ENCODE assay signal across 12 cellular contexts in genomic region chr3:3201584-3201983, GRCh38. TPM values are rescaled to one million over a fixed set of nuclear protein-coding genes. Genes with fewer than 3 reads are reported as not detected.
A peak's percentile ranks its signal among the peaks of the same experiment; 100 is the strongest.
DNase-seq lines count a peak whose midpoint lies in the region; ATAC-seq and TF ChIP-seq lines count a peak whose summit lies in the region.
"Had no signal": no experiment of that assay in that cellular context is flagged by ENCODE, and none has a peak within 500 bp of the region (broad histone marks: within the 10 kb centered on the region; RNA-seq: fewer than 3 reads in every experiment).

No MANE protein-coding gene starts in this region.

- in situ Hi-C loops in GM13977 (cut with MboI; ENCODE audit: low pct_unique_long_range_greater_than_20kb, low sequenced_read_pairs, unreplicated experiment) = loop anchor here (25.0 kb wide), 1 partner anchor 811 kb away; no protein-coding TSS in a partner anchor

- no peak overlapping the region for H3K4me3 ChIP-seq in breast epithelium

- H3K4me1 ChIP-seq in breast epithelium = no peaks in the 10 kb centered on the region

- H3K4me3 Mint-ChIP-seq in activated B cell treated with CpG ODN at 0.5 μM for 24 hours (peak overlapping the region; percentile 5), mesothelial cell of epicardium (no peak overlapping the region)

- peak; percentile 88 for ATAC-seq in GM19463 (IDR thresholded peaks at IDR 0.05; ENCODE audit: unreplicated experiment)
- peak; percentile 86 for ATAC-seq in HG02973 (IDR thresholded peaks at IDR 0.05; ENCODE audit: unreplicated experiment)
- no peak for ATAC-seq in activated B cell treated with CpG ODN at 0.5 μM for 24 hours (ENCODE audit: low read depth)
- ATAC-seq: esophagus mucosa, Panc1 had no signal

- no peak overlapping the region for H3K27ac ChIP-seq in breast epithelium
- H3K27ac ChIP-seq: C4-2B had no signal

- TF ChIP-seq POLR2A in breast epithelium (IDR thresholded peaks at IDR 0.05) = no peak

- TF ChIP-seq CTCF in GM13977 (IDR thresholded peaks at IDR 0.05; ENCODE audit: extremely low read depth, insufficient read depth, missing control alignments) (no peak), activated B cell treated with CpG ODN at 0.5 μM for 24 hours (IDR thresholded peaks at IDR 0.05) (no peak), mesothelial cell of epicardium (IDR thresholded peaks at IDR 0.05; ENCODE audit: unreplicated experiment) (no peak), breast epithelium (IDR thresholded peaks at IDR 0.05) (no peak)

- no peaks in the 10 kb centered on the region for H3K9me3 ChIP-seq in breast epithelium

- peak; percentile 10 for DNase-seq in GM13977 (ENCODE audit: low spot score)
- DNase-seq in activated B cell treated with CpG ODN at 0.5 μM for 24 hours = no peak
- no peak for DNase-seq in mesothelial cell of epicardium (ENCODE audit: low spot score in 2 of 2, unreplicated experiment in 2 of 2)
- no peak for DNase-seq in breast epithelium (ENCODE audit: low spot score in 2 of 2)
- no peak for DNase-seq in GOT3 (lab: John Stamatoyannopoulos, UW)
- DNase-seq in NOMO-1 (lab: John Stamatoyannopoulos, UW; ENCODE audit: unreplicated experiment in 2 of 2) = no peak
- DNase-seq: NCI-H1092 had no signal

- POLR2A ChIA-PET in activated B cell treated with CpG ODN at 0.5 μM for 24 hours (lab: Charles Lee) = no interaction called here

- no peaks in the 10 kb centered on the region for H3K9me3 Mint-ChIP-seq in activated B cell treated with CpG ODN at 0.5 μM for 24 hours
- H3K9me3 Mint-ChIP-seq in mesothelial cell of epicardium = peaks cover 3% of the 10 kb centered on the region

- H3K27me3 ChIP-seq in breast epithelium = no peaks in the 10 kb centered on the region

- no peaks in the 10 kb centered on the region for H3K36me3 Mint-ChIP-seq in activated B cell treated with CpG ODN at 0.5 μM for 24 hours (ENCODE audit: low read depth)
- H3K36me3 Mint-ChIP-seq in mesothelial cell of epicardium = no peaks in the 10 kb centered on the region

- intact Hi-C loops in activated B cell treated with CpG ODN at 0.5 μM for 24 hours (cut with micrococcal nuclease) (no loop called here), breast epithelium (cut with DNase I; ENCODE audit: low total_unique reads) (no loop called here)

- CTCF ChIA-PET in activated B cell treated with CpG ODN at 0.5 μM for 24 hours (lab: Charles Lee) = interaction anchor here (0.6 to 9.4 kb wide), 9 partner anchors 8 to 1116 kb away, joined by 3 to 222 read pairs (median 6); no protein-coding TSS in a partner anchor

- peaks cover 9% of the 10 kb centered on the region for H3K4me1 Mint-ChIP-seq in activated B cell treated with CpG ODN at 0.5 μM for 24 hours
- H3K4me1 Mint-ChIP-seq in mesothelial cell of epicardium = peaks cover 13% of the 10 kb centered on the region

- H3K27ac Mint-ChIP-seq in activated B cell treated with CpG ODN at 0.5 μM for 24 hours = no peak overlapping the region
- no peak overlapping the region for H3K27ac Mint-ChIP-seq in mesothelial cell of epicardium

- H3K27me3 Mint-ChIP-seq in activated B cell treated with CpG ODN at 0.5 μM for 24 hours (peaks cover 8% of the 10 kb centered on the region), mesothelial cell of epicardium (ENCODE audit: low read depth) (peaks cover 11% of the 10 kb centered on the region)

- H3K36me3 ChIP-seq in breast epithelium = no peaks in the 10 kb centered on the region

RNA-seq across cellular contexts. Expression of gene CRBN, which starts 22.1 kb away (rescaled TPM):
- total RNA-seq in activated B cell treated with CpG ODN at 0.5 μM for 24 hours = 47.8 and 58.2 TPM in 2 replicates
- total RNA-seq in mesothelial cell of epicardium = 44.4 to 46.0 TPM (median 44.5 TPM) in 3 replicates
- 100 to 1,000 TPM; 111 to 197 (median 143) TPM for total RNA-seq in breast epithelium
